ENCODE assay signal across 8 cellular contexts in the genomic region with DNA sequence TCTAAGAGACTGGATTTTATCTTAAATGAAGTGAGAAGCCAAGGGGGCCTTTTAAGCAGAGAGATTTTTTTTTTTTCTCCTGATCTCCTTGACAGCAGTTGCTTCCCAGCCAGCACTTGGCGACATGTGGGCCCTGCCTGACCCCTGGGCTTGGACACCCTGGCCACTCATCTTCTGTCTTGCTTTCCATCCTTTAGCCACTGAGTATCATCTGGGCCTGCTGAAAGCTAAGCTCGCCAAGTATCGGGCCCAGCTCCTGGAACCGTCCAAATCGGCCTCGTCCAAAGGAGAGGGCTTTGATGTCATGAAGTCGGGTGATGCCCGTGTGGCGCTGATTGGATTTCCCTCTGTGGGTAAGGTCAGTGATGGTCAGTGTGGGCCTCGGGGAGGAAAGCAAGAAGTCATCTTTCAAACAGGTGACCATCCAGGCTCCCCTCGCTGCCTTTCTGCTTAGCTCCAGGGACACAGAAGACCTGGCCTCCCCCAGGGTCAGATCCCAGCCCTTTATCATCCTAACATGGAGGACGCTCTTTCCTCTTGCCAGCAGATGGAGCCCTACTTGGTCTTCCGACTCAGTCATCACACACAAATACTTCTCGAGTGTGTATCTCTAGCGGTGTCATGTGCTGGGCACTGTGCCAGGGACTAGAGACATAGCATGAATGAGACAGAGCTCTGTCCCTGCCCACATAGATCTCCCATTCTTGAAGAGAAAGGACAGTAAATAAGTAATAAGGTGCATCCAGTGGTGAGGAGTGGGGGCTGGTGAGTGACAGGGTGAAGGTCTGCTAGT. TPM values are rescaled to one million over a fixed set of nuclear protein-coding genes. Genes with fewer than 3 reads are reported as not detected.
DNase-seq lines count a peak whose midpoint lies in the region; ATAC-seq and TF ChIP-seq lines count a peak whose summit lies in the region.

No MANE protein-coding gene starts in this region.

- H3K27me3 Mint-ChIP-seq in activated naive CD4-positive, alpha-beta T cell treated with anti-CD3 and anti-CD28 coated beads for 36 hours (ENCODE audit: low read depth): no peaks in the 10 kb centered on the region
- no peaks in the 10 kb centered on the region for H3K27me3 Mint-ChIP-seq in osteocyte (ENCODE audit: unreplicated experiment)

- peaks cover 25% of the 10 kb centered on the region for H3K36me3 Mint-ChIP-seq in activated naive CD4-positive, alpha-beta T cell treated with anti-CD3 and anti-CD28 coated beads for 36 hours (ENCODE audit: low read depth)
- H3K36me3 Mint-ChIP-seq in osteocyte (ENCODE audit: unreplicated experiment): peaks cover 31% of the 10 kb centered on the region

- CTCF ChIA-PET in activated naive CD4-positive, alpha-beta T cell treated with anti-CD3 and anti-CD28 coated beads for 36 hours (lab: Charles Lee): interaction anchor here (0.7 to 1.5 kb wide), 3 partner anchors 36 to 309 kb away, joined by 3 to 4 read pairs (median 3); no protein-coding TSS in a partner anchor

- H3K9me3 Mint-ChIP-seq in activated naive CD4-positive, alpha-beta T cell treated with anti-CD3 and anti-CD28 coated beads for 36 hours: no peaks in the 10 kb centered on the region
- H3K9me3 Mint-ChIP-seq in osteocyte (ENCODE audit: unreplicated experiment): no peaks in the 10 kb centered on the region

- intact Hi-C loops in activated naive CD4-positive, alpha-beta T cell treated with anti-CD3 and anti-CD28 coated beads for 36 hours (cut with micrococcal nuclease): no loop called here

- no peak overlapping the region for H3K4me3 ChIP-seq in epithelial cell of esophagus (ENCODE audit: low read length)

- DNase-seq in activated naive CD4-positive, alpha-beta T cell treated with anti-CD3 and anti-CD28 coated beads for 36 hours: peak; percentile 43
- no peak for DNase-seq in activated naive CD4-positive, alpha-beta T cell treated with anti-CD3 and anti-CD28 coated beads, Interleukin-2, amount 50 U/mL, for 16 hours
- DNase-seq in NCI-H446 treated with DMSO at 0.1 percent for 48 hours (lab: John Stamatoyannopoulos, UW) (peak; percentile 26), epithelial cell of esophagus (ENCODE audit: low read depth) (peak; percentile 87), osteocyte (ENCODE audit: extremely low spot score, unreplicated experiment) (no peak), DMS114 treated with DMSO at 0.1 percent for 48 hours (lab: John Stamatoyannopoulos, UW; ENCODE audit: unreplicated experiment) (no peak)

- ATAC-seq in HG02884 (IDR thresholded peaks at IDR 0.05; ENCODE audit: unreplicated experiment): no peak
- ATAC-seq in HG02938 (IDR thresholded peaks at IDR 0.05; ENCODE audit: unreplicated experiment): no peak

- TF ChIP-seq CTCF in epithelial cell of esophagus (IDR thresholded peaks at IDR 0.05; ENCODE audit: insufficient read depth, low read depth, low read length, missing control alignments) (peak; percentile 47), osteocyte (IDR thresholded peaks at IDR 0.05) (peak; percentile 43)

- no peak overlapping the region for H3K27ac Mint-ChIP-seq in activated naive CD4-positive, alpha-beta T cell treated with anti-CD3 and anti-CD28 coated beads for 36 hours
- H3K27ac Mint-ChIP-seq in osteocyte (ENCODE audit: unreplicated experiment): peak overlapping the region; percentile 24

- H3K4me1 Mint-ChIP-seq in activated naive CD4-positive, alpha-beta T cell treated with anti-CD3 and anti-CD28 coated beads for 36 hours (ENCODE audit: low read depth): peaks cover 23% of the 10 kb centered on the region
- peaks cover 8% of the 10 kb centered on the region for H3K4me1 Mint-ChIP-seq in osteocyte (ENCODE audit: unreplicated experiment)

- no peak overlapping the region for H3K4me3 Mint-ChIP-seq in activated naive CD4-positive, alpha-beta T cell treated with anti-CD3 and anti-CD28 coated beads for 36 hours
- H3K4me3 Mint-ChIP-seq in osteocyte (ENCODE audit: unreplicated experiment): no peak overlapping the region

RNA-seq across cellular contexts. Expression of gene DRG2, which starts 6.1 kb away (rescaled TPM):
- 10 to 100 TPM; 38.4 to 38.7 TPM for total RNA-seq in activated naive CD4-positive, alpha-beta T cell treated with anti-CD3 and anti-CD28 coated beads for 36 hours
- total RNA-seq in osteocyte: 40.8 and 41.2 TPM in 2 replicates

RNA-seq across cellular contexts. Expression of gene MYO15A, which starts 14.7 kb away (rescaled TPM):
- under 1 TPM; 0.31 to 0.40 TPM for total RNA-seq in activated naive CD4-positive, alpha-beta T cell treated with anti-CD3 and anti-CD28 coated beads for 36 hours
- 0.21 and 0.37 TPM in 2 replicates for total RNA-seq in osteocyte

RNA-seq across cellular contexts. Expression of gene GID4, which starts 54.6 kb away (rescaled TPM):
- total RNA-seq in activated naive CD4-positive, alpha-beta T cell treated with anti-CD3 and anti-CD28 coated beads for 36 hours: 1 to 10 TPM; 5.2 to 6.0 TPM
- total RNA-seq in osteocyte: 9.2 and 12.9 TPM in 2 replicates

RNA-seq across cellular contexts. Expression of gene ATPAF2, which starts 54.8 kb away (rescaled TPM):
- total RNA-seq in activated naive CD4-positive, alpha-beta T cell treated with anti-CD3 and anti-CD28 coated beads for 36 hours: 10 to 100 TPM; 24.7 to 25.7 TPM
- total RNA-seq in osteocyte: 21.8 and 26.6 TPM in 2 replicates

Comparison
In these comparisons a context has a peak if more than half of its experiments do, and no peak if none do; other contexts are left out.
1. DNase-seq: peak in activated naive CD4-positive, alpha-beta T cell treated with anti-CD3 and anti-CD28 coated beads for 36 hours (single experiment), NCI-H446 treated with DMSO at 0.1 percent for 48 hours (single experiment) and epithelial cell of esophagus (single experiment); none in activated naive CD4-positive, alpha-beta T cell treated with anti-CD3 and anti-CD28 coated beads, Interleukin-2, amount 50 U/mL, for 16 hours (single experiment), osteocyte (single experiment) and DMS114 treated with DMSO at 0.1 percent for 48 hours (single experiment).